Comparison of ENCODE assay signal across 13 cellular contexts in genomic region chr12:51533799-51534198, GRCh38. TPM values are rescaled to one million over a fixed set of nuclear protein-coding genes. Genes with fewer than 3 reads are reported as not detected.
DNase-seq lines count a peak whose midpoint lies in the region; ATAC-seq, FAIRE-seq and TF ChIP-seq lines count a peak whose summit lies in the region.
"Had no signal": no experiment of that assay in that cellular context is flagged by ENCODE, and none has a peak within 500 bp of the region (broad histone marks: within the 10 kb centered on the region; RNA-seq: fewer than 3 reads in every experiment).

No MANE protein-coding gene starts in this region.

- H3K4me1 ChIP-seq in HepG2 (ENCODE audit: insufficient read depth, low read length) = no peaks in the 10 kb centered on the region; the same call in 1 of the 2 replicates
- H3K4me1 ChIP-seq in aorta (ENCODE audit: control insufficient read depth in 1 of 2, insufficient read depth in 2 of 2, low read length in 2 of 2) = no peaks in the 10 kb centered on the region
- H3K4me1 ChIP-seq: gastroesophageal sphincter had no signal

- H3K27ac ChIP-seq in VCaP (no peak overlapping the region), HepG2 (ENCODE audit: extremely low read length, insufficient read depth, low read length) (no peak overlapping the region), aorta (ENCODE audit: low read depth in 1 of 2, low read length in 2 of 2) (no peak overlapping the region)
- H3K27ac ChIP-seq: gastroesophageal sphincter, thoracic aorta had no signal

- no peaks in the 10 kb centered on the region for H3K9me3 ChIP-seq in HepG2 (ENCODE audit: low read length)
- H3K9me3 ChIP-seq in aorta (ENCODE audit: control insufficient read depth, low read length) = no peaks in the 10 kb centered on the region
- H3K9me3 ChIP-seq: gastroesophageal sphincter, thoracic aorta had no signal

- H2AFZ ChIP-seq in HepG2 (ENCODE audit: low read length) = no peak overlapping the region

- no TSS peak for BruUV-seq in HepG2 (replicated peaks; lab: Mats Ljungman, UMichigan)

- POLR2A ChIA-PET in HepG2 (lab: Yijun Ruan, JAX) = no interaction called here

- H3K36me3 Mint-ChIP-seq in progenitor cell of endocrine pancreas (ENCODE audit: insufficient read depth) = no peaks in the 10 kb centered on the region

- CTCF ChIA-PET in HepG2 (lab: Yijun Ruan, JAX; ENCODE audit: low intra/inter-chr PET ratio, low total read pairs) = interaction anchor here (1.2 kb wide), 1 partner anchor 113 kb away, joined by 4 read pairs; no protein-coding TSS in a partner anchor

- 3% methylated on average over 1 of the region's 1 CpG for WGBS in HepG2 (ENCODE audit: low lambda C conversion rate)
- WGBS in aorta, 2 donors = 21 to 23% methylated on average over 1 of the region's 1 CpG

- no peaks in the 10 kb centered on the region for H3K9me3 Mint-ChIP-seq in progenitor cell of endocrine pancreas (ENCODE audit: low read depth)

- H3K27me3 Mint-ChIP-seq in progenitor cell of endocrine pancreas = peaks cover 19% of the 10 kb centered on the region

- TF ChIP-seq EP300 in Ishikawa (IDR thresholded peaks at IDR 0.05; ENCODE audit: borderline replicate concordance) (no peak), HepG2 (IDR thresholded peaks at IDR 0.05; ENCODE audit: low read depth in 2 of 2, low read length in 2 of 2) (no peak), HepG2 (CRISPR knock-in tag; IDR thresholded peaks at IDR 0.05; ENCODE audit: borderline replicate concordance) (no peak)

- TF ChIP-seq RAD21 in Ishikawa (IDR thresholded peaks at IDR 0.05; ENCODE audit: low read depth) = peak; percentile 27; the same call in 1 of the 2 replicates
- TF ChIP-seq RAD21 in HepG2 (CRISPR knock-in tag; IDR thresholded peaks at IDR 0.05) = no peak

- no peaks in the 10 kb centered on the region for H3K36me3 ChIP-seq in HepG2 (replicated peaks in 1 of 2; ENCODE audit: control insufficient read depth in 1 of 2, insufficient read depth in 2 of 2, low read length in 2 of 2)
- no peaks in the 10 kb centered on the region for H3K36me3 ChIP-seq in aorta (ENCODE audit: control insufficient read depth in 1 of 2, insufficient read depth in 2 of 2, low read length in 1 of 2)
- H3K36me3 ChIP-seq: gastroesophageal sphincter, thoracic aorta had no signal

- ATAC-seq in HepG2 = no peak
- ATAC-seq in GM18868 (IDR thresholded peaks at IDR 0.05; ENCODE audit: unreplicated experiment) = no peak
- ATAC-seq in aorta (ENCODE audit: low FRiP score) = no peak
- ATAC-seq: gastroesophageal sphincter had no signal

- FAIRE-seq in D721Med (lab: Jason Lieb, UNC) = no peak
- no peak for FAIRE-seq in HepG2 (lab: Jason Lieb, UNC)

- in situ Hi-C loops in HepG2 (cut with HindIII; ENCODE audit: extremely low pct_ligation_motif_present, low pct_unique_long_range_greater_than_20kb) = loop anchor here (10.0 kb wide), 1 partner anchor 281 kb away; a partner anchor contains a TSS

- TF ChIP-seq CTCF in D721Med (IDR thresholded peaks at IDR 0.05; ENCODE audit: insufficient read depth, missing control alignments) (peak; percentile 44), VCaP (conservative IDR thresholded peaks at IDR 0.05) (peak; percentile 58), HepG2 (CRISPR knock-in tag; IDR thresholded peaks at IDR 0.05) (0 out of 2 replicates have a peak, but pooled peaks have one; percentile 12), progenitor cell of endocrine pancreas (IDR thresholded peaks at IDR 0.05; ENCODE audit: unreplicated experiment) (no peak)

- H3K4me1 Mint-ChIP-seq in progenitor cell of endocrine pancreas (ENCODE audit: low read depth) = peaks cover 16% of the 10 kb centered on the region

- no peak overlapping the region for H3K9ac ChIP-seq in HepG2 (ENCODE audit: insufficient read depth, low read depth, low read length)

- peaks cover 0 to 18% of the 10 kb centered on the region in 2 experiments; a peak in 2 of 5 replicates for H3K27me3 ChIP-seq in HepG2 (ENCODE audit: control insufficient read depth in 1 of 2, insufficient read depth in 2 of 2, low read length in 2 of 2)
- peaks cover 0 to 2% of the 10 kb centered on the region in 2 donors for H3K27me3 ChIP-seq in aorta (ENCODE audit: control insufficient read depth in 1 of 2, insufficient read depth in 2 of 2, low read length in 1 of 2)

- intact Hi-C loops in HepG2 (cut with micrococcal nuclease; ENCODE audit: unreplicated experiment) = loop anchor here (5.0 kb wide), 1 partner anchor 279 kb away; a partner anchor contains a TSS
- intact Hi-C loops in aorta (cut with DNase I) = loop anchor here in 1 of 2 donors (5.0 to 10.0 kb wide), 2 partner anchors 111 to 281 kb away; partner anchors contain the start of gene SLC4A8

- H3K4me2 ChIP-seq in HepG2 (ENCODE audit: low read depth, low read length) = no peak overlapping the region

- H3K27ac Mint-ChIP-seq in progenitor cell of endocrine pancreas = no peak overlapping the region

- no peak for TF ChIP-seq POLR2A in HepG2 (IDR thresholded peaks at IDR 0.05; ENCODE audit: insufficient read depth in 1 of 2, low read depth in 2 of 2, low read length in 2 of 2)

- no peak for DNase-seq in D721Med (ENCODE audit: insufficient read length, low spot score)
- DNase-seq in HepG2 (ENCODE audit: low spot score) = no peak
- no peak for DNase-seq in progenitor cell of endocrine pancreas (ENCODE audit: low spot score, unreplicated experiment)
- no peak for DNase-seq in aorta
- DNase-seq in activated CD8-positive, alpha-beta memory T cell treated with anti-CD3 and anti-CD28 coated beads, Interleukin-2, amount 50 U/mL, for 4 hours = no peak
- DNase-seq: Kasumi-1, T-helper 9 cell had no signal

- H3K4me3 ChIP-seq in HepG2 (replicated peaks in 1 of 3; ENCODE audit: insufficient read depth in 1 of 3, low read depth in 2 of 3, low read length in 3 of 3) (no peak overlapping the region), aorta (ENCODE audit: low read length in 2 of 2) (no peak overlapping the region)
- H3K4me3 ChIP-seq: gastroesophageal sphincter, lung, thoracic aorta had no signal

- no peaks in the 10 kb centered on the region for H4K20me1 ChIP-seq in HepG2 (ENCODE audit: insufficient read depth, low read length)

- H3K4me3 Mint-ChIP-seq in progenitor cell of endocrine pancreas (ENCODE audit: low read depth) = no peak overlapping the region

- no peaks in the 10 kb centered on the region for H3K79me2 ChIP-seq in HepG2 (ENCODE audit: insufficient read depth, low read length)

TF ChIP-seq in Ishikawa, 13 proteins besides CTCF, POLR2A, EP300 and RAD21 (continues in another document):
- no peak for TF ChIP-seq TAF1 (IDR thresholded peaks at IDR 0.05; ENCODE audit: low read depth)
- TF ChIP-seq FOXM1 (IDR thresholded peaks at IDR 0.05; ENCODE audit: borderline replicate concordance, low read depth) = no peak
- no peak for TF ChIP-seq NFIC (IDR thresholded peaks at IDR 0.05)
- TF ChIP-seq ZBTB7A (IDR thresholded peaks at IDR 0.05; ENCODE audit: low read depth) = no peak
- TF ChIP-seq, protein P1, sequence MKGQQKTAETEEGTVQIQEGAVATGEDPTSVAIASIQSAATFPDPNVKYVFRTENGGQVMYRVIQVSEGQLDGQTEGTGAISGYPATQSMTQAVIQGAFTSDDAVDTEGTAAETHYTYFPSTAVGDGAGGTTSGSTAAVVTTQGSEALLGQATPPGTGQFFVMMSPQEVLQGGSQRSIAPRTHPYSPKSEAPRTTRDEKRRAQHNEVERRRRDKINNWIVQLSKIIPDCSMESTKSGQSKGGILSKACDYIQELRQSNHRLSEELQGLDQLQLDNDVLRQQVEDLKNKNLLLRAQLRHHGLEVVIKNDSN (IDR thresholded peaks at IDR 0.05) = no peak
- no peak for TF ChIP-seq TEAD4 (IDR thresholded peaks at IDR 0.05)
- no peak for TF ChIP-seq TCF12 (IDR thresholded peaks at IDR 0.05; ENCODE audit: low read depth)

TF ChIP-seq in HepG2, 621 proteins besides CTCF, POLR2A, EP300 and RAD21:
- TF ChIP-seq STAG1 (CRISPR knock-in tag; IDR thresholded peaks at IDR 0.05) (peak; percentile 21), NR2C2 (CRISPR knock-in tag; IDR thresholded peaks at IDR 0.05; ENCODE audit: borderline replicate concordance) (no peak)
TF ChIP-seq in HepG2: peak in this region for 1.

RNA-seq across cellular contexts. Expression of gene SCN8A, which starts 57.2 kb away (rescaled TPM):
- total RNA-seq in HepG2 (2016; rRNA removed; fragmentation: Illumina TruSeq; extraction: Trizol) = 0.46 and 1.4 TPM in 2 replicates
- 0.81 and 0.88 TPM in 2 replicates for total RNA-seq in HepG2 (2016; cell fraction: cytosol; rRNA removed; fragmentation: Illumina TruSeq; extraction: Trizol; ENCODE audit: low read depth)
- 0.48 and 1.7 TPM in 2 replicates for total RNA-seq in HepG2 (2016; cell fraction: insoluble cytoplasmic fraction; rRNA removed; fragmentation: Illumina TruSeq; extraction: Trizol)
- 0.83 and 1.4 TPM in 2 replicates for total RNA-seq in HepG2 (2016; cell fraction: membrane; rRNA removed; fragmentation: Illumina TruSeq; extraction: Trizol)
- 4.1 and 4.6 TPM in 2 replicates for total RNA-seq in HepG2 (2016; cell fraction: nucleus; rRNA removed; fragmentation: Illumina TruSeq; extraction: Trizol)
- polyA plus RNA-seq in HepG2 (2011; rRNA removed) = 0.57 and 0.84 TPM in 2 replicates
- 0.28 and 0.51 TPM in 2 replicates for polyA plus RNA-seq in HepG2 (2011; cell fraction: cytosol; rRNA removed)
- polyA plus RNA-seq in HepG2 (2011; cell fraction: nucleus; rRNA removed) = 2.6 and 4.4 TPM in 2 replicates
- polyA plus RNA-seq in HepG2 (2012) = 0.48 and 0.51 TPM in 2 replicates
- 0.03 TPM in 2 replicates for polyA plus RNA-seq in HepG2 (2016; cell fraction: cytosol; fragmentation: Illumina TruSeq; extraction: Trizol; ENCODE audit: low read depth)
- polyA plus RNA-seq in HepG2 (2016; cell fraction: insoluble cytoplasmic fraction; fragmentation: Illumina TruSeq; extraction: Trizol; ENCODE audit: low read depth) = 0.28 and 0.32 TPM in 2 replicates
- 0.14 and 0.22 TPM in 2 replicates for polyA plus RNA-seq in HepG2 (2016; cell fraction: membrane; fragmentation: Illumina TruSeq; extraction: Trizol; ENCODE audit: low read depth)
- polyA plus RNA-seq in HepG2 (2016; cell fraction: nucleus; fragmentation: Illumina TruSeq; extraction: Trizol; ENCODE audit: insufficient read depth, low read depth) = 2.1 and 2.7 TPM in 2 replicates
- 0.05 and 2.2 TPM in 2 replicates for polyA minus RNA-seq in HepG2 (2011; rRNA and poly(A)+ RNA removed; ENCODE audit: low replicate concordance)
- 0.70 and 1.3 TPM in 2 replicates for polyA minus RNA-seq in HepG2 (2011; cell fraction: cytosol; rRNA and poly(A)+ RNA removed)
- polyA minus RNA-seq in HepG2 (2011; cell fraction: nucleus; rRNA and poly(A)+ RNA removed) = 7.6 and 9.6 TPM in 2 replicates
- 8.1 and 9.8 TPM in 2 replicates for total RNA-seq in progenitor cell of endocrine pancreas
- under 1 TPM; 0.42 to 0.48 TPM for total RNA-seq in aorta
- under 1 TPM; under 0.01 to 0.13 TPM for polyA plus RNA-seq in aorta
